16 cellular contexts compared by ENCODE assay signal in genomic region chrX:150036181-150036580, GRCh38.
DNase-seq lines count a peak whose midpoint lies in the region; ATAC-seq and TF ChIP-seq lines count a peak whose summit lies in the region.
"Had no signal": no experiment of that assay in that cellular context is flagged by ENCODE, and none has a peak within 500 bp of the region (broad histone marks: within the 10 kb centered on the region; RNA-seq: fewer than 3 reads in every experiment).

No MANE protein-coding gene starts in this region.

- no peaks in the 10 kb centered on the region for H3K9me3 Mint-ChIP-seq in glutamatergic neuron (ENCODE audit: unreplicated experiment)
- peaks cover 9% of the 10 kb centered on the region for H3K9me3 Mint-ChIP-seq in stimulated activated effector memory CD8-positive, alpha-beta T cell treated with anti-CD3 and anti-CD28 coated beads, Interleukin-12 subunit alpha, Interleukin-12 subunit beta, amount 100 ng/mL, for 72 hours

- no peaks in the 10 kb centered on the region for H3K27me3 Mint-ChIP-seq in glutamatergic neuron (ENCODE audit: unreplicated experiment)
- H3K27me3 Mint-ChIP-seq: central memory CD8-positive, alpha-beta T cell had no signal

- TF ChIP-seq CTCF in fibroblast of pulmonary artery (IDR thresholded peaks at IDR 0.05; ENCODE audit: low read length, missing control alignments), result no peak
- TF ChIP-seq CTCF in thoracic aorta (IDR thresholded peaks at IDR 0.05), result no peak
- TF ChIP-seq CTCF in glutamatergic neuron (IDR thresholded peaks at IDR 0.05; ENCODE audit: partially characterized antibody, unreplicated experiment), result no peak
- no peak for TF ChIP-seq CTCF in GM13976 (IDR thresholded peaks at IDR 0.05; ENCODE audit: borderline replicate concordance, control extremely low read depth, extremely low read depth, insufficient read depth, missing control alignments)

- H3K27ac ChIP-seq in SJCRH30 (peak overlapping the region; percentile 36; the same call in 1 of the 2 replicates), thoracic aorta (no peak overlapping the region)
- H3K27ac ChIP-seq: KMS-11, suprapubic skin had no signal

- H3K9me3 ChIP-seq in SJCRH30 (replicated peaks) (0 out of 2 replicates have a peak, but pooled peaks cover 7% of the 10 kb centered on the region), thoracic aorta (no peaks in the 10 kb centered on the region)
- H3K9me3 ChIP-seq: suprapubic skin had no signal

- in situ Hi-C loops in GM13976 (cut with MboI; ENCODE audit: low sequenced_read_pairs, unreplicated experiment), result no loop called here

- no peak for ATAC-seq in thoracic aorta (ENCODE audit: insufficient number of reproducible peaks, low FRiP score, low read depth)
- no peak for ATAC-seq in stimulated activated effector memory CD8-positive, alpha-beta T cell treated with anti-CD3 and anti-CD28 coated beads, Interleukin-12 subunit alpha, Interleukin-12 subunit beta, amount 100 ng/mL, for 72 hours
- ATAC-seq: natural killer cell treated with Interleukin-12 subunit alpha and Interleukin-12 subunit beta and Interleukin-15 and Interleukin-18, amount 100 ng/mL, for 72 hours had no signal

- no peaks in the 10 kb centered on the region for H3K4me1 Mint-ChIP-seq in glutamatergic neuron (ENCODE audit: low read depth, unreplicated experiment)
- no peaks in the 10 kb centered on the region for H3K4me1 Mint-ChIP-seq in stimulated activated effector memory CD8-positive, alpha-beta T cell treated with anti-CD3 and anti-CD28 coated beads, Interleukin-12 subunit alpha, Interleukin-12 subunit beta, amount 100 ng/mL, for 72 hours
- H3K4me1 Mint-ChIP-seq: central memory CD8-positive, alpha-beta T cell had no signal

- H3K36me3 ChIP-seq in SJCRH30 (no peaks in the 10 kb centered on the region), thoracic aorta (no peaks in the 10 kb centered on the region)
- H3K36me3 ChIP-seq: suprapubic skin had no signal

- DNase-seq in DMS 273 (lab: John Stamatoyannopoulos, UW; ENCODE audit: unreplicated experiment) (peak; percentile 12), DMS 273 treated with DMSO at 0.1 percent for 48 hours (lab: John Stamatoyannopoulos, UW) (no peak), SJCRH30 (peak; percentile 51 to 67), fibroblast of pulmonary artery (ENCODE audit: low read depth) (peak; percentile 54), thoracic aorta (ENCODE audit: low spot score) (peak; percentile 2), glutamatergic neuron (no peak), GM13976 (ENCODE audit: low spot score) (no peak)
- no peak for DNase-seq in stimulated activated effector memory CD8-positive, alpha-beta T cell treated with anti-CD3 and anti-CD28 coated beads, Interleukin-12 subunit alpha, Interleukin-12 subunit beta, amount 100 ng/mL, for 72 hours (ENCODE audit: low spot score in 2 of 2)
- DNase-seq: 8988T; NCI-H526 treated with DMSO at 0.1 percent for 48 hours; stimulated activated CD4-positive, alpha-beta T cell treated with anti-CD3 and anti-CD28 coated beads, Interleukin-1b, Interleukin-23, amount 100 ng/mL, for 48 hours; T-helper 2 cell had no signal

- H3K27me3 ChIP-seq in SJCRH30 (no peaks in the 10 kb centered on the region), thoracic aorta (replicated peaks; ENCODE audit: insufficient read depth) (no peaks in the 10 kb centered on the region)
- H3K27me3 ChIP-seq: suprapubic skin had no signal

- H3K4me3 Mint-ChIP-seq in glutamatergic neuron (ENCODE audit: unreplicated experiment), result no peak overlapping the region
- no peak overlapping the region for H3K4me3 Mint-ChIP-seq in stimulated activated effector memory CD8-positive, alpha-beta T cell treated with anti-CD3 and anti-CD28 coated beads, Interleukin-12 subunit alpha, Interleukin-12 subunit beta, amount 100 ng/mL, for 72 hours
- H3K4me3 Mint-ChIP-seq: central memory CD8-positive, alpha-beta T cell; natural killer cell treated with Interleukin-12 subunit alpha and Interleukin-12 subunit beta and Interleukin-15 and Interleukin-18, amount 100 ng/mL, for 72 hours had no signal

- no peak overlapping the region for H3K27ac Mint-ChIP-seq in glutamatergic neuron (ENCODE audit: unreplicated experiment)
- H3K27ac Mint-ChIP-seq in stimulated activated effector memory CD8-positive, alpha-beta T cell treated with anti-CD3 and anti-CD28 coated beads, Interleukin-12 subunit alpha, Interleukin-12 subunit beta, amount 100 ng/mL, for 72 hours, result no peak overlapping the region
- H3K27ac Mint-ChIP-seq: natural killer cell treated with Interleukin-12 subunit alpha and Interleukin-12 subunit beta and Interleukin-15 and Interleukin-18, amount 100 ng/mL, for 72 hours had no signal

- no peaks in the 10 kb centered on the region for H3K36me3 Mint-ChIP-seq in glutamatergic neuron (ENCODE audit: unreplicated experiment)
- no peaks in the 10 kb centered on the region for H3K36me3 Mint-ChIP-seq in stimulated activated effector memory CD8-positive, alpha-beta T cell treated with anti-CD3 and anti-CD28 coated beads, Interleukin-12 subunit alpha, Interleukin-12 subunit beta, amount 100 ng/mL, for 72 hours

- H3K4me1 ChIP-seq in SJCRH30, result peaks cover 13% of the 10 kb centered on the region
- H3K4me1 ChIP-seq in thoracic aorta (ENCODE audit: control insufficient read depth in 1 of 2, low read depth in 2 of 2), result peaks cover 0 to 4% of the 10 kb centered on the region in 2 donors

- H3K4me3 ChIP-seq in SJCRH30, result no peak overlapping the region
- no peak overlapping the region for H3K4me3 ChIP-seq in fibroblast of pulmonary artery (replicated peaks; ENCODE audit: low read depth, low read length)
- H3K4me3 ChIP-seq in thoracic aorta, result no peak overlapping the region
- H3K4me3 ChIP-seq: suprapubic skin had no signal

Comparison
In these comparisons a context has a peak if more than half of its experiments do, and no peak if none do; other contexts are left out.
1. DNase-seq: peak in DMS 273 (single experiment), SJCRH30 (2 of 2), fibroblast of pulmonary artery (single experiment) and thoracic aorta (single experiment); none in DMS 273 treated with DMSO at 0.1 percent for 48 hours (single experiment), glutamatergic neuron (single experiment), stimulated activated effector memory CD8-positive, alpha-beta T cell treated with anti-CD3 and anti-CD28 coated beads, Interleukin-12 subunit alpha, Interleukin-12 subunit beta, amount 100 ng/mL, for 72 hours (0 of 2) and GM13976 (single experiment).